ENCODE assay signal across 1 cellular context in the genomic region with DNA sequence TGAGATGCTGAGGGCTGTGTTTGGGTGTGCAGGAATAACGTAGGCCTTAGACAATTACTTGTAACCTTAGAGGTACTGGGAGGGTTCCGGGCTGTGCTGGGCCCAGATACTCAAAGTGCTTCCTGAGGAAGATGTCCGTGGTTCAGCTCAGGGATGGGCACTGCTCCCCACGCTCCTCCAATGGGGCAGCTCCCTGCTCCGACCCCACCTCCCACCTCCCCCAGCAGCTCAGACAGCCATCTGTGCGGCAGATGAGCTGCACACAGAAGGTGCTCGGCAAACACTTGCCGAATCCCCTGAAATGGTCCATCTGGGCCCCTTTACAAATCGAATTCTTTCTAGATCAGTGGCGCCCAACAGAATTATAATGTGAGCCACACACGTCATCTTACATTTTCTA.
TF ChIP-seq lines count a peak whose summit lies in the region.

No MANE protein-coding gene starts in this region.

TF ChIP-seq in WTC11, 78 proteins besides CTCF, POLR2A, EP300 and RAD21 (continued from another document):
- TF ChIP-seq, protein P1, sequence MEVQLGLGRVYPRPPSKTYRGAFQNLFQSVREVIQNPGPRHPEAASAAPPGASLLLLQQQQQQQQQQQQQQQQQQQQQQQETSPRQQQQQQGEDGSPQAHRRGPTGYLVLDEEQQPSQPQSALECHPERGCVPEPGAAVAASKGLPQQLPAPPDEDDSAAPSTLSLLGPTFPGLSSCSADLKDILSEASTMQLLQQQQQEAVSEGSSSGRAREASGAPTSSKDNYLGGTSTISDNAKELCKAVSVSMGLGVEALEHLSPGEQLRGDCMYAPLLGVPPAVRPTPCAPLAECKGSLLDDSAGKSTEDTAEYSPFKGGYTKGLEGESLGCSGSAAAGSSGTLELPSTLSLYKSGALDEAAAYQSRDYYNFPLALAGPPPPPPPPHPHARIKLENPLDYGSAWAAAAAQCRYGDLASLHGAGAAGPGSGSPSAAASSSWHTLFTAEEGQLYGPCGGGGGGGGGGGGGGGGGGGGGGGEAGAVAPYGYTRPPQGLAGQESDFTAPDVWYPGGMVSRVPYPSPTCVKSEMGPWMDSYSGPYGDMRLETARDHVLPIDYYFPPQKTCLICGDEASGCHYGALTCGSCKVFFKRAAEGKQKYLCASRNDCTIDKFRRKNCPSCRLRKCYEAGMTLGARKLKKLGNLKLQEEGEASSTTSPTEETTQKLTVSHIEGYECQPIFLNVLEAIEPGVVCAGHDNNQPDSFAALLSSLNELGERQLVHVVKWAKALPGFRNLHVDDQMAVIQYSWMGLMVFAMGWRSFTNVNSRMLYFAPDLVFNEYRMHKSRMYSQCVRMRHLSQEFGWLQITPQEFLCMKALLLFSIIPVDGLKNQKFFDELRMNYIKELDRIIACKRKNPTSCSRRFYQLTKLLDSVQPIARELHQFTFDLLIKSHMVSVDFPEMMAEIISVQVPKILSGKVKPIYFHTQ (CRISPR knock-in tag; IDR thresholded peaks at IDR 0.05), result no peak
- TF ChIP-seq HMGA2 (CRISPR knock-in tag; IDR thresholded peaks at IDR 0.05) (no peak), ZNF396 (CRISPR knock-in tag; IDR thresholded peaks at IDR 0.05; ENCODE audit: borderline replicate concordance) (no peak), MYBL2 (CRISPR knock-in tag; IDR thresholded peaks at IDR 0.05) (no peak)
- TF ChIP-seq, protein P2, sequence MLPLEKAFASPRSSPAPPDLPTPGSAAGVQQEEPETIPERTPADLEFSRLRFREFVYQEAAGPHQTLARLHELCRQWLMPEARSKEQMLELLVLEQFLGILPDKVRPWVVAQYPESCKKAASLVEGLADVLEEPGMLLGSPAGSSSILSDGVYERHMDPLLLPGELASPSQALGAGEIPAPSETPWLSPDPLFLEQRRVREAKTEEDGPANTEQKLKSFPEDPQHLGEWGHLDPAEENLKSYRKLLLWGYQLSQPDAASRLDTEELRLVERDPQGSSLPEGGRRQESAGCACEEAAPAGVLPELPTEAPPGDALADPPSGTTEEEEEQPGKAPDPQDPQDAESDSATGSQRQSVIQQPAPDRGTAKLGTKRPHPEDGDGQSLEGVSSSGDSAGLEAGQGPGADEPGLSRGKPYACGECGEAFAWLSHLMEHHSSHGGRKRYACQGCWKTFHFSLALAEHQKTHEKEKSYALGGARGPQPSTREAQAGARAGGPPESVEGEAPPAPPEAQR (CRISPR knock-in tag; IDR thresholded peaks at IDR 0.05), result no peak
- TF ChIP-seq, protein P3, sequence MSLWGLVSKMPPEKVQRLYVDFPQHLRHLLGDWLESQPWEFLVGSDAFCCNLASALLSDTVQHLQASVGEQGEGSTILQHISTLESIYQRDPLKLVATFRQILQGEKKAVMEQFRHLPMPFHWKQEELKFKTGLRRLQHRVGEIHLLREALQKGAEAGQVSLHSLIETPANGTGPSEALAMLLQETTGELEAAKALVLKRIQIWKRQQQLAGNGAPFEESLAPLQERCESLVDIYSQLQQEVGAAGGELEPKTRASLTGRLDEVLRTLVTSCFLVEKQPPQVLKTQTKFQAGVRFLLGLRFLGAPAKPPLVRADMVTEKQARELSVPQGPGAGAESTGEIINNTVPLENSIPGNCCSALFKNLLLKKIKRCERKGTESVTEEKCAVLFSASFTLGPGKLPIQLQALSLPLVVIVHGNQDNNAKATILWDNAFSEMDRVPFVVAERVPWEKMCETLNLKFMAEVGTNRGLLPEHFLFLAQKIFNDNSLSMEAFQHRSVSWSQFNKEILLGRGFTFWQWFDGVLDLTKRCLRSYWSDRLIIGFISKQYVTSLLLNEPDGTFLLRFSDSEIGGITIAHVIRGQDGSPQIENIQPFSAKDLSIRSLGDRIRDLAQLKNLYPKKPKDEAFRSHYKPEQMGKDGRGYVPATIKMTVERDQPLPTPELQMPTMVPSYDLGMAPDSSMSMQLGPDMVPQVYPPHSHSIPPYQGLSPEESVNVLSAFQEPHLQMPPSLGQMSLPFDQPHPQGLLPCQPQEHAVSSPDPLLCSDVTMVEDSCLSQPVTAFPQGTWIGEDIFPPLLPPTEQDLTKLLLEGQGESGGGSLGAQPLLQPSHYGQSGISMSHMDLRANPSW (CRISPR knock-in tag; conservative IDR thresholded peaks at IDR 0.05; ENCODE audit: low read depth), result no peak
